In the genomic region with DNA sequence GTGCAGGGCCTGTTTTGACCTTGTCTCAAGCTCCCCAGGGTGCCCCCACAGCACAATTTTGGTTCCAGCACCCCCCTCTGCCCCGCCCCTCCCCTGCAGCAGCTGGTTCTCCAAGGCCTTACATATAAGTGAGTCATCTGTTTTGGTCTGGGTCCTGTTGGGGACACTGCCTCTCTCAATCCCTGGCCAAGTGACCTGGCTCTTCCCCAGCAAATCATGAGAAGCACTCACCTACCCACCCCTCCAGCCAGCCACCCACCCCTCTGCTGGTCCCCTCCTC, we compare ENCODE assay signal across 1 cellular context.
TF ChIP-seq lines count a peak whose summit lies in the region.

No MANE protein-coding gene starts in this region.

TF ChIP-seq in SK-N-SH, 30 proteins besides CTCF, POLR2A, EP300 and RAD21 (continued from another document):
- TF ChIP-seq REST (IDR thresholded peaks at IDR 0.05; ENCODE audit: low read depth, low read length) (no peak), NRF1 (IDR thresholded peaks at IDR 0.05; ENCODE audit: low read depth, low read length) (no peak)
TF ChIP-seq in SK-N-SH: peak in this region for 0.
